25 cellular contexts compared by ENCODE assay signal in genomic region chr7:69114374-69114773, GRCh38.
DNase-seq lines count a peak whose midpoint lies in the region; FAIRE-seq lines count a peak whose summit lies in the region.
"Had no signal": no experiment of that assay in that cellular context is flagged by ENCODE, and none has a peak within 500 bp of the region (broad histone marks: within the 10 kb centered on the region; RNA-seq: fewer than 3 reads in every experiment).

No MANE protein-coding gene starts in this region.

- FAIRE-seq in RCC 7860 (lab: Jason Lieb, UNC), result no peak
- FAIRE-seq: GM12891, H1, HTR-8/SVneo, K562 had no signal

- H3K27ac ChIP-seq in epithelial cell of prostate, result peak overlapping the region; percentile 35
- H3K27ac ChIP-seq: 22Rv1 had no signal

- peak; percentile 20 for DNase-seq in A172 (ENCODE audit: low spot score)
- DNase-seq in GM04503 (ENCODE audit: low read depth), result peak; percentile 44
- peak; percentile 34 for DNase-seq in RCC 7860 (ENCODE audit: low spot score)
- DNase-seq in epithelial cell of prostate (ENCODE audit: low read depth, low spot score), result no peak
- DNase-seq in 8988T, result no peak
- DNase-seq in activated CD4-positive, alpha-beta T cell treated with anti-CD3 and anti-CD28 coated beads for 1 hour, result no peak
- no peak for DNase-seq in activated CD8-positive, alpha-beta memory T cell treated with anti-CD3 and anti-CD28 coated beads, Interleukin-2, amount 50 U/mL, for 4 hours
- DNase-seq in MV-4-11 (lab: John Stamatoyannopoulos, UW), result no peak
- DNase-seq: C1 segment of cervical spinal cord; CD4-positive, alpha-beta memory T cell; COR-L47; DMS53; GDM1; HCEC 1CT; Kasumi-1; NCI-H1417; NCI-H1694; NCI-H2029 treated with DMSO at 0.1 percent for 48 hours; NCI-H526 treated with DMSO at 0.1 percent for 48 hours; SHP77 treated with DMSO at 0.1 percent for 48 hours had no signal

Comparison
In these comparisons a context has a peak if more than half of its experiments do, and no peak if none do; other contexts are left out.
1. DNase-seq: peak in A172 (single experiment), GM04503 (single experiment) and RCC 7860 (single experiment); none in epithelial cell of prostate (single experiment), 8988T (single experiment), activated CD4-positive, alpha-beta T cell treated with anti-CD3 and anti-CD28 coated beads for 1 hour (single experiment), activated CD8-positive, alpha-beta memory T cell treated with anti-CD3 and anti-CD28 coated beads, Interleukin-2, amount 50 U/mL, for 4 hours (single experiment) and MV-4-11 (single experiment).